Comparison of ENCODE assay signal across 8 cellular contexts in genomic region chr12:76158518-76159321, GRCh38.
DNase-seq lines count a peak whose midpoint lies in the region; TF ChIP-seq lines count a peak whose summit lies in the region.

No MANE protein-coding gene starts in this region.

- H3K36me3 ChIP-seq in H7 (replicated peaks; ENCODE audit: control insufficient read depth, insufficient read depth, low read length), result no peaks in the 10 kb centered on the region
- H3K36me3 ChIP-seq in uterus, result no peaks in the 10 kb centered on the region

- no peak for TF ChIP-seq POLR2A in uterus (IDR thresholded peaks at IDR 0.05)

- peak; percentile 59 for DNase-seq in H7
- DNase-seq in activated CD4-positive, CD25-positive, alpha-beta regulatory T cell treated with anti-CD3 and anti-CD28 coated beads, Interleukin-2, amount 50 U/mL, for 72 hours, result peak; percentile 69
- DNase-seq in dedifferentiated amniotic fluid mesenchymal stem cell (ENCODE audit: extremely low spot score), result peak; percentile 31
- DNase-seq in lung microvascular endothelial cell (ENCODE audit: low read depth in 2 of 2), result peak; percentile 86 to 87
- peak; percentile 16 to 20 for DNase-seq in stimulated activated CD8-positive, alpha-beta memory T cell treated with anti-CD3 and anti-CD28 coated beads, Interleukin-2, amount 100 ng/mL, for 1 hour (ENCODE audit: low read depth in 2 of 2)
- no peak for DNase-seq in uterus

- intact Hi-C loops in uterus (cut with DNase I; ENCODE audit: low total_unique reads), result no loop called here

- TF ChIP-seq CTCF in GM12873 (IDR thresholded peaks at IDR 0.05; ENCODE audit: insufficient read depth, low read depth, low read length, missing control alignments) (peak; percentile 89), LNCAP (IDR thresholded peaks at IDR 0.05) (peak; percentile 52), uterus (IDR thresholded peaks at IDR 0.05) (peak in 1 of 4 experiments; percentile 19)

- H3K27me3 ChIP-seq in H7 (ENCODE audit: control insufficient read depth, insufficient read depth, low read length) (no peaks in the 10 kb centered on the region), uterus (no peaks in the 10 kb centered on the region)

- no peaks in the 10 kb centered on the region for H3K4me1 ChIP-seq in uterus

- H3K4me3 ChIP-seq in H7 (ENCODE audit: insufficient read depth, low read depth, low read length), result no peak overlapping the region
- no peak overlapping the region for H3K4me3 ChIP-seq in uterus

- H3K9me3 ChIP-seq in uterus, result no peaks in the 10 kb centered on the region

- H3K27ac ChIP-seq in uterus, result no peak overlapping the region

Comparison
In these comparisons a context has a peak if more than half of its experiments do, and no peak if none do; other contexts are left out.
1. DNase-seq: peak in H7 (single experiment), activated CD4-positive, CD25-positive, alpha-beta regulatory T cell treated with anti-CD3 and anti-CD28 coated beads, Interleukin-2, amount 50 U/mL, for 72 hours (single experiment), dedifferentiated amniotic fluid mesenchymal stem cell (single experiment), lung microvascular endothelial cell (2 of 2) and stimulated activated CD8-positive, alpha-beta memory T cell treated with anti-CD3 and anti-CD28 coated beads, Interleukin-2, amount 100 ng/mL, for 1 hour (2 of 2); none in uterus (0 of 2).